In the genomic region with DNA sequence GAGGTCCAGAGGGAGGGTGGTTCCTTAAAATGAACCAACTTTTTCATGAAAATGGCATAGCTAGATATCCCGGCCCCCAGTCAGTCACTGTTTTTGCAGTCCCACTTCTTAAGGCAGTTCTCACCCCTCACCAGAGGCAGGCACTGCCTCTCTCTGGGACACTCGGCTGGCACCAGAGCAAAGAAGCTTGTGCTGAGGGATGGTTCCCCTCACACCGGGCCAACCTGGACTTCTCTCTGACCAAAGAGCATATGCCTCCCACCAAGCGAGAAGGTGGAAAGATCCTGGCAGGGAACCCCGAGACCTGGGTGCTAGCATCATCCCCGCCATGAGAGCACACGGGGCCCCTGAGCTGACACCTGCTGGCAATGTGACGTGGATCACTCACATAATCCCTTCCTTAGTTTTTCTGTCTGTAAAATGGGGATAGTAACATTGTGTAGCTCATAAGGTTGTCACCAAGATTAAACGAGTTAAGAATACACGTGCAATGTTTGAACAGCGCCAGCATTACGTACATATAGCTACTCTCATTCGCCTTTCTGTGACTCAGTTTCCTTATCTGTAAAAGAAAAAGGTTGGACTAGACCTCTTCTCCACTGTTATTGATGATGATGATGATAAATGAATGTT, we compare ENCODE assay signal across 1 cellular context.
TF ChIP-seq lines count a peak whose summit lies in the region.

No MANE protein-coding gene starts in this region.

TF ChIP-seq in IMR-90, 13 proteins besides CTCF, POLR2A, EP300 and RAD21 (continued from another document):
- TF ChIP-seq, protein P1, sequence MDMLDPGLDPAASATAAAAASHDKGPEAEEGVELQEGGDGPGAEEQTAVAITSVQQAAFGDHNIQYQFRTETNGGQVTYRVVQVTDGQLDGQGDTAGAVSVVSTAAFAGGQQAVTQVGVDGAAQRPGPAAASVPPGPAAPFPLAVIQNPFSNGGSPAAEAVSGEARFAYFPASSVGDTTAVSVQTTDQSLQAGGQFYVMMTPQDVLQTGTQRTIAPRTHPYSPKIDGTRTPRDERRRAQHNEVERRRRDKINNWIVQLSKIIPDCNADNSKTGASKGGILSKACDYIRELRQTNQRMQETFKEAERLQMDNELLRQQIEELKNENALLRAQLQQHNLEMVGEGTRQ (IDR thresholded peaks at IDR 0.05; ENCODE audit: low read depth, low read length) = no peak
- TF ChIP-seq MAFK (IDR thresholded peaks at IDR 0.05; ENCODE audit: low read depth, low read length) (no peak), BHLHE40 (IDR thresholded peaks at IDR 0.05; ENCODE audit: low read depth, low read length) (no peak), CEBPB (IDR thresholded peaks at IDR 0.05; ENCODE audit: low read depth, low read length) (no peak), RCOR1 (IDR thresholded peaks at IDR 0.05; ENCODE audit: insufficient replicate concordance, low read length) (no peak)
